Comparison of ENCODE assay signal across 9 cellular contexts in genomic region chr19:41957161-41957837, GRCh38. TPM values are rescaled to one million over a fixed set of nuclear protein-coding genes. Genes with fewer than 3 reads are reported as not detected.
DNase-seq lines count a peak whose midpoint lies in the region; ATAC-seq and TF ChIP-seq lines count a peak whose summit lies in the region.
"Had no signal": no experiment of that assay in that cellular context is flagged by ENCODE, and none has a peak within 500 bp of the region (broad histone marks: within the 10 kb centered on the region; RNA-seq: fewer than 3 reads in every experiment).

No MANE protein-coding gene starts in this region.

- no peak overlapping the region for H3K4ac ChIP-seq in neuronal stem cell (ENCODE audit: low read length)

- peak overlapping the region; percentile 68 for H3K27ac Mint-ChIP-seq in Calu3 (ENCODE audit: unreplicated experiment)
- H3K27ac Mint-ChIP-seq in effector memory CD8-positive, alpha-beta T cell: peak overlapping the region in 1 of 2 donors; percentile 93

- H2BK5ac ChIP-seq in neuronal stem cell (ENCODE audit: low read length): peak overlapping the region; percentile 61

- H3K36me3 Mint-ChIP-seq in Calu3 (ENCODE audit: insufficient read depth, unreplicated experiment): peaks cover 24% of the 10 kb centered on the region
- peaks cover 31% of the 10 kb centered on the region for H3K36me3 Mint-ChIP-seq in effector memory CD8-positive, alpha-beta T cell (ENCODE audit: insufficient read depth)

- DNase-seq in Calu3 (no peak), OCI-LY7 (ENCODE audit: low spot score) (no peak), neuronal stem cell (ENCODE audit: low spot score) (no peak), sciatic nerve (ENCODE audit: low spot score) (no peak), NCI-H1417 (lab: John Stamatoyannopoulos, UW) (no peak), T-helper 9 cell (no peak)
- DNase-seq in effector memory CD8-positive, alpha-beta T cell: no peak
- DNase-seq in activated CD4-positive, CD25-positive, alpha-beta regulatory T cell treated with anti-CD3 and anti-CD28 coated beads, Interleukin-2, amount 50 U/mL, for 72 hours: no peak

- H3K18ac ChIP-seq in neuronal stem cell (ENCODE audit: low read length): no peak overlapping the region

- peak overlapping the region; percentile 82 for H3K9ac ChIP-seq in neuronal stem cell (ENCODE audit: low read depth, low read length, poor library complexity)

- H3K9me3 Mint-ChIP-seq in Calu3 (ENCODE audit: low read depth, unreplicated experiment): no peaks in the 10 kb centered on the region
- no peaks in the 10 kb centered on the region for H3K9me3 Mint-ChIP-seq in effector memory CD8-positive, alpha-beta T cell

- H3K4me3 Mint-ChIP-seq in Calu3 (ENCODE audit: low read depth, unreplicated experiment): peak overlapping the region; percentile 80
- H3K4me3 Mint-ChIP-seq in effector memory CD8-positive, alpha-beta T cell: peak overlapping the region; percentile 83

- H4K20me1 ChIP-seq in OCI-LY7 (ENCODE audit: insufficient read depth, low read length): no peaks in the 10 kb centered on the region

- H3K4me1 ChIP-seq in OCI-LY7 (ENCODE audit: insufficient read depth, low read length, poor library complexity, severe bottlenecking) (peaks cover 29% of the 10 kb centered on the region), neuronal stem cell (ENCODE audit: control insufficient read depth in 2 of 2, insufficient read depth in 1 of 2, low read depth in 1 of 2, low read length in 2 of 2) (peaks cover 6 to 7% of the 10 kb centered on the region in 2 donors)

- peaks cover 4% of the 10 kb centered on the region; the same call in 1 of the 2 replicates for H3K79me2 ChIP-seq in OCI-LY7 (ENCODE audit: insufficient read depth, low read depth, low read length)

- H3K27ac ChIP-seq in OCI-LY7 (ENCODE audit: low read depth, low read length, poor library complexity, severe bottlenecking): peak overlapping the region; percentile 65
- no peak overlapping the region for H3K27ac ChIP-seq in neuronal stem cell (replicated peaks; ENCODE audit: low read length)

- H3K27me3 Mint-ChIP-seq in Calu3 (ENCODE audit: unreplicated experiment): no peaks in the 10 kb centered on the region
- no peaks in the 10 kb centered on the region for H3K27me3 Mint-ChIP-seq in effector memory CD8-positive, alpha-beta T cell

- H2BK120ac ChIP-seq in neuronal stem cell (ENCODE audit: low read depth, low read length): no peak overlapping the region

- no peak overlapping the region for H2BK12ac ChIP-seq in neuronal stem cell (ENCODE audit: low read length)

- H3K9me3 ChIP-seq in OCI-LY7 (ENCODE audit: low read length) (no peaks in the 10 kb centered on the region), neuronal stem cell (replicated peaks in 1 of 2; ENCODE audit: control insufficient read depth in 2 of 2, insufficient read depth in 1 of 2, low read depth in 1 of 2, low read length in 2 of 2) (no peaks in the 10 kb centered on the region)

- no peak for ATAC-seq in effector memory CD8-positive, alpha-beta T cell (replicated peaks)
- ATAC-seq in sciatic nerve: no peak

- H3K14ac ChIP-seq in neuronal stem cell (ENCODE audit: low read length): no peak overlapping the region

- peaks cover 23% of the 10 kb centered on the region for H3K4me1 Mint-ChIP-seq in Calu3 (ENCODE audit: low read depth, unreplicated experiment)
- H3K4me1 Mint-ChIP-seq in effector memory CD8-positive, alpha-beta T cell (ENCODE audit: low read depth in 2 of 2): peaks cover 20% of the 10 kb centered on the region in 2 donors

- POLR2A ChIA-PET in OCI-LY7 (lab: Charles Lee): interaction anchor here (1.1 kb wide), 1 partner anchor 12 kb away, joined by 4 read pairs; no protein-coding TSS in a partner anchor

- H3K23ac ChIP-seq in neuronal stem cell (ENCODE audit: low read depth, low read length, poor library complexity): no peak overlapping the region

- peak overlapping the region; percentile 88 for H3K4me3 ChIP-seq in OCI-LY7 (ENCODE audit: low read depth, low read length, poor library complexity, severe bottlenecking)
- no peak overlapping the region for H3K4me3 ChIP-seq in neuronal stem cell (ENCODE audit: low read length in 2 of 2)

- H3K36me3 ChIP-seq in OCI-LY7 (ENCODE audit: insufficient read depth, low read length) (peaks cover 26% of the 10 kb centered on the region), neuronal stem cell (replicated peaks in 1 of 2; ENCODE audit: control insufficient read depth in 2 of 2, insufficient read depth in 2 of 2, low read length in 2 of 2) (peaks cover 0 to 8% of the 10 kb centered on the region in 2 donors)

- no peak overlapping the region for H4K8ac ChIP-seq in neuronal stem cell (ENCODE audit: low read depth, low read length)

- H3K4me2 ChIP-seq in OCI-LY7 (ENCODE audit: low read length) (peak overlapping the region; percentile 95), neuronal stem cell (ENCODE audit: insufficient read depth, low read length, poor library complexity, severe bottlenecking) (no peak overlapping the region)

- no peaks in the 10 kb centered on the region for H3K9me2 ChIP-seq in OCI-LY7 (ENCODE audit: insufficient read depth, low read length)

- no TSS peak for BruUV-seq in Calu3 (replicated peaks; lab: Mats Ljungman, UMichigan)
- no TSS peak for BruUV-seq in OCI-LY7 (replicated peaks; lab: Mats Ljungman, UMichigan)

- no peak overlapping the region for H2AFZ ChIP-seq in OCI-LY7 (ENCODE audit: low read length)
- no peak overlapping the region for H2AFZ ChIP-seq in neuronal stem cell (ENCODE audit: low read length)

- H3K27me3 ChIP-seq in neuronal stem cell (ENCODE audit: control insufficient read depth in 3 of 3, insufficient read depth in 3 of 3, low read depth in 1 of 3, low read length in 3 of 3): no peaks in the 10 kb centered on the region

- peaks cover 7% of the 10 kb centered on the region for H3K79me1 ChIP-seq in neuronal stem cell (ENCODE audit: low read depth, low read length)

- CTCF ChIA-PET in Calu3 (lab: Charles Lee): interaction anchor here (0.6 to 2.7 kb wide), 9 partner anchors 54 to 280 kb away, joined by 3 to 16 read pairs (median 5); partner anchors contain the start of gene RPS19
- CTCF ChIA-PET in OCI-LY7 (lab: Charles Lee; ENCODE audit: unreplicated experiment): no interaction called here

- H4K91ac ChIP-seq in neuronal stem cell (ENCODE audit: low read depth, low read length, poor library complexity): no peak overlapping the region

- no peak for TF ChIP-seq CTCF in Calu3 (IDR thresholded peaks at IDR 0.05; ENCODE audit: unreplicated experiment)
- TF ChIP-seq CTCF in OCI-LY7 (conservative IDR thresholded peaks at IDR 0.05; ENCODE audit: low read length): no peak

- intact Hi-C loops in Calu3 (cut with micrococcal nuclease; ENCODE audit: unreplicated experiment): loop anchor here (1.0 to 10.0 kb wide), 2 partner anchors 84 to 162 kb away; partner anchors contain the start of gene CEACAM3
- intact Hi-C loops in OCI-LY7 (cut with micrococcal nuclease; ENCODE audit: unreplicated experiment): loop anchor here (5.0 to 10.0 kb wide), 2 partner anchors 75 to 162 kb away; partner anchors contain the start of gene CEACAM3
- intact Hi-C loops in sciatic nerve (cut with DNase I): no loop called here

- no CpG with 5 or more reads among the region's 11 CpGs for WGBS in neuronal stem cell (ENCODE audit: extremely low coverage in 2 of 2, insufficient read length in 2 of 2, insufficient replicate concordance in 1 of 2), 2 donors

- H2BK15ac ChIP-seq in neuronal stem cell (ENCODE audit: low read length): no peak overlapping the region

- no peak overlapping the region for H2AK5ac ChIP-seq in neuronal stem cell (ENCODE audit: low read depth, low read length)

RNA-seq across cellular contexts. Expression of gene RABAC1, which starts 1.8 kb away (rescaled TPM):
- total RNA-seq in Calu3 (2022) (116 and 126 TPM in 2 replicates), OCI-LY7 (2022) (167 and 191 TPM in 2 replicates), sciatic nerve (133 TPM)
- total RNA-seq in OCI-LY7 (2014; rRNA removed; shearing (Covaris generic)): 161 and 171 TPM in 2 replicates
- 83.3 TPM for polyA plus RNA-seq in neuronal stem cell (2013, experiment 1 of 2)
- 90.0 TPM for polyA plus RNA-seq in neuronal stem cell (2013, experiment 2 of 2)

RNA-seq across cellular contexts. Expression of gene ERFL, which starts 29.1 kb away (rescaled TPM):
- 0.21 and 0.29 TPM in 2 replicates for total RNA-seq in Calu3 (2022)
- 1.6 and 1.9 TPM in 2 replicates for total RNA-seq in OCI-LY7 (2014; rRNA removed; shearing (Covaris generic))
- total RNA-seq in OCI-LY7 (2022): 5.9 and 6.8 TPM in 2 replicates
- 0.47 TPM for polyA plus RNA-seq in neuronal stem cell (2013, experiment 1 of 2)
- 0.44 TPM for polyA plus RNA-seq in neuronal stem cell (2013, experiment 2 of 2)
- total RNA-seq in sciatic nerve: 0.27 TPM
- total RNA-seq: renal cortical epithelial cell had no signal

RNA-seq across cellular contexts. Expression of gene ATP1A3, which starts 36.7 kb away (rescaled TPM):
- total RNA-seq in Calu3 (2022) (1.1 and 1.7 TPM in 2 replicates), OCI-LY7 (2022) (33.0 and 33.3 TPM in 2 replicates), sciatic nerve (0.18 TPM)
- 3.1 and 9.3 TPM in 2 replicates for total RNA-seq in OCI-LY7 (2014; rRNA removed; shearing (Covaris generic))
- polyA plus RNA-seq in neuronal stem cell (2013, experiment 1 of 2): 2.5 TPM
- polyA plus RNA-seq in neuronal stem cell (2013, experiment 2 of 2): 2.6 TPM
